14 cellular contexts compared by ENCODE assay signal in genomic region chr9:106560540-106560939, GRCh38.
A peak's percentile ranks its signal among the peaks of the same experiment; 100 is the strongest.
DNase-seq lines count a peak whose midpoint lies in the region; ATAC-seq and TF ChIP-seq lines count a peak whose summit lies in the region.
"Had no signal": no experiment of that assay in that cellular context is flagged by ENCODE, and none has a peak within 500 bp of the region (broad histone marks: within the 10 kb centered on the region; RNA-seq: fewer than 3 reads in every experiment).

No MANE protein-coding gene starts in this region.

- H3K4me2 ChIP-seq in OCI-LY1 (ENCODE audit: low read length) = no peak overlapping the region

- H3K4me3 ChIP-seq in liver (ENCODE audit: low read depth in 1 of 3, low read length in 3 of 3) = no peak overlapping the region
- H3K4me3 ChIP-seq in right lobe of liver = no peak overlapping the region
- H3K4me3 ChIP-seq in OCI-LY1 (ENCODE audit: low read depth, low read length, poor library complexity, severe bottlenecking) = no peak overlapping the region
- H3K4me3 ChIP-seq in epithelial cell of esophagus (ENCODE audit: low read length) = no peak overlapping the region
- H3K4me3 ChIP-seq: suprapubic skin had no signal

- no peak overlapping the region for H3K4me3 Mint-ChIP-seq in stimulated activated naive B cell treated with anti-CD40 and anti-IgM and Interleukin-4, amounts not matched to agents 10 μg/mL and 1 μg/mL and 100 μg/mL, for 72 hours

- TF ChIP-seq CTCF in liver (IDR thresholded peaks at IDR 0.05; ENCODE audit: low read depth, low read length, missing input control) = peak; percentile 2
- peak in 1 of 4 donors; percentile 12 for TF ChIP-seq CTCF in right lobe of liver (IDR thresholded peaks at IDR 0.05)
- peak; percentile 45; the same call in 1 of the 2 replicates for TF ChIP-seq CTCF in OCI-LY1 (IDR thresholded peaks at IDR 0.05; ENCODE audit: low read length)
- TF ChIP-seq CTCF in epithelial cell of esophagus (IDR thresholded peaks at IDR 0.05; ENCODE audit: insufficient read depth, low read depth, low read length, missing control alignments) = peak; percentile 5

- ATAC-seq in right lobe of liver (no peak), GM18858 (IDR thresholded peaks at IDR 0.05; ENCODE audit: unreplicated experiment) (no peak), HG03108 (IDR thresholded peaks at IDR 0.05; ENCODE audit: unreplicated experiment) (no peak)
- no peak for ATAC-seq in stimulated activated naive B cell treated with anti-CD40 and anti-IgM and Interleukin-4, amounts not matched to agents 10 μg/mL and 1 μg/mL and 100 μg/mL, for 72 hours (replicated peaks)
- ATAC-seq: left lobe of liver had no signal

- no peaks in the 10 kb centered on the region for H3K79me2 ChIP-seq in OCI-LY1 (ENCODE audit: insufficient read depth, low read length)

- no peaks in the 10 kb centered on the region for H3K36me3 Mint-ChIP-seq in stimulated activated naive B cell treated with anti-CD40 and anti-IgM and Interleukin-4, amounts not matched to agents 10 μg/mL and 1 μg/mL and 100 μg/mL, for 72 hours

- 94% methylated on average over 1 of the region's 1 CpG for WGBS in liver
- 78% methylated on average over 1 of the region's 1 CpG for WGBS in right lobe of liver (ENCODE audit: insufficient coverage, low coverage, low lambda C conversion rate, missing lambda C conversion rate)

- H3K27me3 ChIP-seq in liver (ENCODE audit: control insufficient read depth in 4 of 4, insufficient read depth in 4 of 4, low read length in 3 of 4) = no peaks in the 10 kb centered on the region
- no peaks in the 10 kb centered on the region for H3K27me3 ChIP-seq in right lobe of liver
- H3K27me3 ChIP-seq in OCI-LY1 (ENCODE audit: insufficient read depth, low read length) = no peaks in the 10 kb centered on the region
- H3K27me3 ChIP-seq: suprapubic skin had no signal

- intact Hi-C loops in right lobe of liver (cut with DNase I) = no loop called here

- H4K20me1 ChIP-seq in OCI-LY1 (ENCODE audit: insufficient read depth, low read length) = no peaks in the 10 kb centered on the region

- no peaks in the 10 kb centered on the region for H3K4me1 Mint-ChIP-seq in stimulated activated naive B cell treated with anti-CD40 and anti-IgM and Interleukin-4, amounts not matched to agents 10 μg/mL and 1 μg/mL and 100 μg/mL, for 72 hours

- H3K27me3 Mint-ChIP-seq in stimulated activated naive B cell treated with anti-CD40 and anti-IgM and Interleukin-4, amounts not matched to agents 10 μg/mL and 1 μg/mL and 100 μg/mL, for 72 hours = no peaks in the 10 kb centered on the region

- no peaks in the 10 kb centered on the region for H3K4me1 ChIP-seq in liver (ENCODE audit: control insufficient read depth in 4 of 4, insufficient read depth in 4 of 4, low read length in 3 of 4)
- H3K4me1 ChIP-seq in right lobe of liver = no peaks in the 10 kb centered on the region
- H3K4me1 ChIP-seq in OCI-LY1 (ENCODE audit: insufficient read depth, low read length, severe bottlenecking) = no peaks in the 10 kb centered on the region
- H3K4me1 ChIP-seq: suprapubic skin had no signal

- no peaks in the 10 kb centered on the region for H3K36me3 ChIP-seq in liver (ENCODE audit: control insufficient read depth in 4 of 4, insufficient read depth in 3 of 4, low read depth in 1 of 4, low read length in 3 of 4)
- no peaks in the 10 kb centered on the region for H3K36me3 ChIP-seq in right lobe of liver
- no peaks in the 10 kb centered on the region for H3K36me3 ChIP-seq in OCI-LY1 (ENCODE audit: insufficient read depth, low read length)
- H3K36me3 ChIP-seq: suprapubic skin had no signal

- H3K9me2 ChIP-seq in OCI-LY1 (ENCODE audit: low read depth, low read length) = no peaks in the 10 kb centered on the region

- no peak overlapping the region for H3K27ac Mint-ChIP-seq in stimulated activated naive B cell treated with anti-CD40 and anti-IgM and Interleukin-4, amounts not matched to agents 10 μg/mL and 1 μg/mL and 100 μg/mL, for 72 hours
- H3K27ac Mint-ChIP-seq: activated T-helper 2 cell treated with anti-CD3 and anti-CD28 coated beads, Interferon-gamma antibody, Interleukin-2, Interleukin-4, amounts not matched to agents 10 μg/mL and 5 μg/mL and 100 μg/mL, durations not matched to agents 14 hours and 24 hours and 36 hours had no signal

- H3K9me3 ChIP-seq in liver (ENCODE audit: control insufficient read depth in 4 of 4, low read length in 3 of 4) (no peaks in the 10 kb centered on the region), right lobe of liver (no peaks in the 10 kb centered on the region), OCI-LY1 (ENCODE audit: low read length) (no peaks in the 10 kb centered on the region)
- H3K9me3 ChIP-seq: suprapubic skin had no signal

- H3K27ac ChIP-seq in liver (ENCODE audit: low read depth in 1 of 2, low read length in 2 of 2) (no peak overlapping the region), right lobe of liver (no peak overlapping the region), OCI-LY1 (ENCODE audit: low read depth, low read length, poor library complexity, severe bottlenecking) (no peak overlapping the region), caudate nucleus (ENCODE audit: low read depth, low read length) (no peak overlapping the region)
- H3K27ac ChIP-seq: suprapubic skin had no signal

- no peaks in the 10 kb centered on the region for H3K9me3 Mint-ChIP-seq in stimulated activated naive B cell treated with anti-CD40 and anti-IgM and Interleukin-4, amounts not matched to agents 10 μg/mL and 1 μg/mL and 100 μg/mL, for 72 hours

- DNase-seq in right lobe of liver = no peak
- DNase-seq in epithelial cell of esophagus (ENCODE audit: low read depth) = no peak
- DNase-seq in stimulated activated naive B cell treated with anti-CD40 and anti-IgM and Interleukin-4, amounts not matched to agents 10 μg/mL and 1 μg/mL and 100 μg/mL, for 72 hours = no peak
- DNase-seq in caudate nucleus (lab: John Stamatoyannopoulos, UW) = no peak
- DNase-seq: amygdala, cortex of kidney, SW 1271 had no signal

- H2AFZ ChIP-seq in OCI-LY1 (ENCODE audit: low read length) = no peak overlapping the region

- H3K9ac ChIP-seq in liver (ENCODE audit: low read depth in 1 of 2, low read length in 2 of 2) (no peak overlapping the region), OCI-LY1 (ENCODE audit: low read length) (no peak overlapping the region)

- peak in 1 of 2 donors; percentile 12 for TF ChIP-seq RAD21 in liver (IDR thresholded peaks at IDR 0.05)

- TF ChIP-seq POLR2A in right lobe of liver (IDR thresholded peaks at IDR 0.05) = no peak

- no peaks in the 10 kb centered on the region for H3F3A ChIP-seq in OCI-LY1 (ENCODE audit: insufficient read depth, low read length)

TF ChIP-seq in liver, 16 proteins besides CTCF, POLR2A, EP300 and RAD21 (continues in another document):
- no peak for TF ChIP-seq TAF1 (conservative IDR thresholded peaks at IDR 0.05)
- TF ChIP-seq MAX (IDR thresholded peaks at IDR 0.05) = no peak
- TF ChIP-seq REST (IDR thresholded peaks at IDR 0.05) = no peak
- TF ChIP-seq HNF4G (IDR thresholded peaks at IDR 0.05) = no peak
- no peak for TF ChIP-seq YY1 (IDR thresholded peaks at IDR 0.05)
- TF ChIP-seq GABPA (IDR thresholded peaks at IDR 0.05 in 1 of 2, conservative IDR thresholded peaks at IDR 0.05 in 1 of 2) = no peak
- no peak for TF ChIP-seq NR2F2 (IDR thresholded peaks at IDR 0.05)
- no peak for TF ChIP-seq ATF3 (IDR thresholded peaks at IDR 0.05)
- TF ChIP-seq EGR1 (IDR thresholded peaks at IDR 0.05; ENCODE audit: low read depth in 2 of 2) = no peak
- TF ChIP-seq HNF4A (conservative IDR thresholded peaks at IDR 0.05) = no peak
- no peak for TF ChIP-seq SP1 (IDR thresholded peaks at IDR 0.05)
